ENCODE assay signal across 8 cellular contexts in genomic region chr9:129023036-129023907, GRCh38. TPM values are rescaled to one million over a fixed set of nuclear protein-coding genes. Genes with fewer than 3 reads are reported as not detected.
DNase-seq lines count a peak whose midpoint lies in the region; ATAC-seq, FAIRE-seq and TF ChIP-seq lines count a peak whose summit lies in the region.

No MANE protein-coding gene starts in this region.

- H3K27ac Mint-ChIP-seq in activated CD8-positive, alpha-beta T cell treated with anti-CD3 and anti-CD28 coated beads for 36 hours, result no peak overlapping the region

- H3K36me3 Mint-ChIP-seq in activated CD8-positive, alpha-beta T cell treated with anti-CD3 and anti-CD28 coated beads for 36 hours (ENCODE audit: low read depth), result peaks cover 2% of the 10 kb centered on the region

- no peak for TF ChIP-seq CTCF in activated CD8-positive, alpha-beta T cell treated with anti-CD3 and anti-CD28 coated beads for 36 hours (IDR thresholded peaks at IDR 0.05)
- TF ChIP-seq CTCF in lower lobe of right lung (IDR thresholded peaks at IDR 0.05), result no peak

- peaks cover 23% of the 10 kb centered on the region for H3K4me1 ChIP-seq in lower lobe of right lung

- POLR2A ChIA-PET in activated CD8-positive, alpha-beta T cell treated with anti-CD3 and anti-CD28 coated beads for 36 hours (lab: Charles Lee), result interaction anchor here (0.5 to 1.6 kb wide), 5 partner anchors 10 to 117 kb away, joined by 3 to 6 read pairs (median 3); no protein-coding TSS in a partner anchor

- H3K4me1 Mint-ChIP-seq in activated CD8-positive, alpha-beta T cell treated with anti-CD3 and anti-CD28 coated beads for 36 hours (ENCODE audit: low read depth), result peaks cover 23% of the 10 kb centered on the region

- no peaks in the 10 kb centered on the region for H3K9me3 Mint-ChIP-seq in activated CD8-positive, alpha-beta T cell treated with anti-CD3 and anti-CD28 coated beads for 36 hours

- ATAC-seq in activated CD8-positive, alpha-beta T cell treated with anti-CD3 and anti-CD28 coated beads for 36 hours, result no peak
- no peak for ATAC-seq in HG03342 (IDR thresholded peaks at IDR 0.05; ENCODE audit: unreplicated experiment)
- ATAC-seq in lower lobe of right lung, result no peak
- ATAC-seq in HG02610 (IDR thresholded peaks at IDR 0.05; ENCODE audit: unreplicated experiment), result no peak

- no peak overlapping the region for H3K4me3 Mint-ChIP-seq in activated CD8-positive, alpha-beta T cell treated with anti-CD3 and anti-CD28 coated beads for 36 hours

- no peak overlapping the region for H3K27ac ChIP-seq in lower lobe of right lung

- H3K9me3 ChIP-seq in lower lobe of right lung, result no peaks in the 10 kb centered on the region

- no peaks in the 10 kb centered on the region for H3K27me3 ChIP-seq in lower lobe of right lung (ENCODE audit: low read depth)

- H3K4me3 ChIP-seq in lower lobe of right lung, result no peak overlapping the region

- H3K36me3 ChIP-seq in lower lobe of right lung, result peaks cover 16% of the 10 kb centered on the region

- intact Hi-C loops in activated CD8-positive, alpha-beta T cell treated with anti-CD3 and anti-CD28 coated beads for 36 hours (cut with micrococcal nuclease), result no loop called here
- intact Hi-C loops in lower lobe of right lung (cut with DNase I), result no loop called here

- no peaks in the 10 kb centered on the region for H3K27me3 Mint-ChIP-seq in activated CD8-positive, alpha-beta T cell treated with anti-CD3 and anti-CD28 coated beads for 36 hours

- DNase-seq in GM04503 (ENCODE audit: low read depth) (peak; percentile 39), RCC 7860 (ENCODE audit: low spot score) (peak; percentile 85), fibroblast of gingiva (ENCODE audit: low read depth) (peak; percentile 94), retina (peak; percentile 63), lower lobe of right lung (no peak)
- no peak for DNase-seq in activated CD8-positive, alpha-beta T cell treated with anti-CD3 and anti-CD28 coated beads for 36 hours

- CTCF ChIA-PET in activated CD8-positive, alpha-beta T cell treated with anti-CD3 and anti-CD28 coated beads for 36 hours (lab: Charles Lee), result interaction anchor here (1.4 kb wide), 1 partner anchor 205 kb away, joined by 5 read pairs; the partner anchor contains the start of gene ENDOG

- peak; percentile 69 for FAIRE-seq in RCC 7860 (lab: Jason Lieb, UNC)

RNA-seq across cellular contexts. Expression of gene SH3GLB2, which starts 4.9 kb away (rescaled TPM):
- total RNA-seq in activated CD8-positive, alpha-beta T cell treated with anti-CD3 and anti-CD28 coated beads for 36 hours, result 10 to 100 TPM; 49.3 to 50.8 TPM
- 94.7 TPM for total RNA-seq in lower lobe of right lung

RNA-seq across cellular contexts. Expression of gene MIGA2, which starts 13.2 kb away (rescaled TPM):
- 10 to 100 TPM; 34.6 to 35.8 TPM for total RNA-seq in activated CD8-positive, alpha-beta T cell treated with anti-CD3 and anti-CD28 coated beads for 36 hours
- total RNA-seq in lower lobe of right lung, result 21.2 TPM

RNA-seq across cellular contexts. Expression of gene DOLPP1, which starts 57.6 kb away (rescaled TPM):
- total RNA-seq in activated CD8-positive, alpha-beta T cell treated with anti-CD3 and anti-CD28 coated beads for 36 hours, result 10 to 100 TPM; 12.7 to 15.2 TPM
- total RNA-seq in lower lobe of right lung, result 9.5 TPM

Comparison
In these comparisons a context has a peak if more than half of its experiments do, and no peak if none do; other contexts are left out.
1. DNase-seq: peak in GM04503 (single experiment), RCC 7860 (single experiment), fibroblast of gingiva (single experiment) and retina (single experiment); none in activated CD8-positive, alpha-beta T cell treated with anti-CD3 and anti-CD28 coated beads for 36 hours (single experiment) and lower lobe of right lung (single experiment).